Comparison of ENCODE assay signal across 26 cellular contexts in genomic region chr15:96560246-96560895, GRCh38.
DNase-seq lines count a peak whose midpoint lies in the region; TF ChIP-seq lines count a peak whose summit lies in the region.
"Had no signal": no experiment of that assay in that cellular context is flagged by ENCODE, and none has a peak within 500 bp of the region (broad histone marks: within the 10 kb centered on the region; RNA-seq: fewer than 3 reads in every experiment).

No MANE protein-coding gene starts in this region.

- H3K9me3 ChIP-seq in HEK293 (ENCODE audit: control insufficient read depth, insufficient read depth, low read depth, low read length), result no peaks in the 10 kb centered on the region; the same call in 1 of the 2 replicates
- no peaks in the 10 kb centered on the region for H3K9me3 ChIP-seq in effector memory CD4-positive, alpha-beta T cell (ENCODE audit: control insufficient read depth, low read length)
- H3K9me3 ChIP-seq: HAP-1, prostate gland, thyroid gland had no signal

- no peaks in the 10 kb centered on the region for H3K27me3 ChIP-seq in effector memory CD4-positive, alpha-beta T cell (replicated peaks; ENCODE audit: control insufficient read depth, insufficient read depth, low read length, poor library complexity, severe bottlenecking)
- H3K27me3 ChIP-seq: BLaER1, brain microvascular endothelial cell, heart right ventricle, thyroid gland had no signal

- H3K4me3 ChIP-seq in HEK293 (ENCODE audit: low read depth, low read length) (no peak overlapping the region), fibroblast of villous mesenchyme (ENCODE audit: low read depth, low read length) (no peak overlapping the region)
- H3K4me3 ChIP-seq in effector memory CD4-positive, alpha-beta T cell (ENCODE audit: insufficient read depth, low read depth, low read length, poor library complexity, severe bottlenecking), result no peak overlapping the region
- H3K4me3 ChIP-seq: BLaER1, HAP-1, heart right ventricle, lung, PC-9, prostate gland, thyroid gland had no signal

- DNase-seq in AG20443 (ENCODE audit: low spot score) (peak; percentile 15), SK-N-DZ (ENCODE audit: low spot score) (peak; percentile 77), fibroblast of villous mesenchyme (ENCODE audit: low read depth) (peak; percentile 7), NOMO-1 treated with dmso at 0.1 percent for 144 hours (lab: John Stamatoyannopoulos, UW; ENCODE audit: unreplicated experiment) (no peak)
- no peak for DNase-seq in effector memory CD4-positive, alpha-beta T cell
- DNase-seq in effector CD4-positive, alpha-beta T cell, result no peak
- DNase-seq: activated CD4-positive, alpha-beta T cell treated with anti-CD3 and anti-CD28 coated beads for 48 hours; activated naive CD4-positive, alpha-beta T cell treated with anti-CD3 and anti-CD28 coated beads, Interleukin-2, amount 10 ng/mL, durations not matched to agents 7 days and 5 days; brain microvascular endothelial cell; heart right ventricle; Kasumi-1; NCI-H1092 treated with DMSO at 0.1 percent for 48 hours; NCI-H187 treated with DMSO at 0.1 percent for 48 hours; NCI-H526; occipital lobe; PC-9; SHP77; stimulated activated CD4-positive, alpha-beta T cell treated with anti-CD3 and anti-CD28 coated beads, Interleukin-12 subunit alpha, Interleukin-12 subunit beta, amount 100 ng/mL, for 4 hours; stimulated activated CD4-positive, alpha-beta T cell treated with anti-CD3 and anti-CD28 coated beads, Interleukin-2, amount 100 ng/mL, for 48 hours; stimulated activated naive CD8-positive, alpha-beta T cell treated with anti-CD3 and anti-CD28 coated beads, Interleukin-15, amount 100 ng/mL, for 72 hours; thyroid gland had no signal

- peaks cover 5% of the 10 kb centered on the region; the same call in 1 of the 2 replicates for H3K4me1 ChIP-seq in HEK293 (ENCODE audit: control insufficient read depth, insufficient read depth, low read length)
- no peaks in the 10 kb centered on the region for H3K4me1 ChIP-seq in effector memory CD4-positive, alpha-beta T cell (ENCODE audit: control insufficient read depth, insufficient read depth, low read length, poor library complexity, severe bottlenecking)
- H3K4me1 ChIP-seq: BLaER1, HAP-1, heart right ventricle, prostate gland, thyroid gland had no signal

- H3K36me3 ChIP-seq in HEK293 (ENCODE audit: control insufficient read depth in 2 of 2, insufficient read depth in 1 of 2, low read length in 2 of 2), result no peaks in the 10 kb centered on the region
- no peaks in the 10 kb centered on the region for H3K36me3 ChIP-seq in effector memory CD4-positive, alpha-beta T cell (ENCODE audit: control insufficient read depth, insufficient read depth, low read length)
- H3K36me3 ChIP-seq: BLaER1, brain microvascular endothelial cell, HAP-1, heart right ventricle, prostate gland, thyroid gland had no signal

- CTCF ChIA-PET in HEK293 (lab: Yijun Ruan, JAX), result interaction anchor here (0.7 kb wide), 2 partner anchors 74 to 199 kb away, joined by 3 to 4 read pairs; no protein-coding TSS in a partner anchor

- POLR2A ChIA-PET in HEK293 (lab: Yijun Ruan, JAX), result no interaction called here

- H3K27ac ChIP-seq in HEK293 (ENCODE audit: extremely low read depth, low read depth, low read length), result no peak overlapping the region
- no peak overlapping the region for H3K27ac ChIP-seq in effector memory CD4-positive, alpha-beta T cell (ENCODE audit: insufficient read depth, low read length, poor library complexity, severe bottlenecking)
- H3K27ac ChIP-seq: BLaER1, brain microvascular endothelial cell, heart right ventricle, PC-9, prostate gland, thyroid gland had no signal

- TF ChIP-seq CTCF in HEK293 (tag by site-specific recombination; IDR thresholded peaks at IDR 0.05) (no peak), fibroblast of villous mesenchyme (IDR thresholded peaks at IDR 0.05; ENCODE audit: insufficient read depth, low read depth, low read length) (no peak)

TF ChIP-seq in HEK293, 187 proteins besides CTCF, POLR2A, EP300 and RAD21:
- TF ChIP-seq FEZF1 (tag by site-specific recombination; IDR thresholded peaks at IDR 0.05) (peak; percentile 26; the same call in 1 of the 2 replicates), GLIS1 (tag by site-specific recombination; IDR thresholded peaks at IDR 0.05) (peak; percentile 38; the same call in 1 of the 2 replicates), ZNF133 (tag by site-specific recombination; IDR thresholded peaks at IDR 0.05) (no peak), ZNF169 (tag by site-specific recombination; IDR thresholded peaks at IDR 0.05) (no peak), ZNF623 (tag by site-specific recombination; IDR thresholded peaks at IDR 0.05) (no peak), ZXDB (tag by site-specific recombination; IDR thresholded peaks at IDR 0.05) (0 out of 2 replicates have a peak, but pooled peaks have one; percentile 41), SCRT2 (tag by site-specific recombination; IDR thresholded peaks at IDR 0.05) (no peak)
TF ChIP-seq in HEK293: peak in this region for 3.

Comparison
In these comparisons a context has a peak if more than half of its experiments do, and no peak if none do; other contexts are left out.
1. DNase-seq: peak in AG20443 (single experiment), SK-N-DZ (single experiment) and fibroblast of villous mesenchyme (single experiment); none in NOMO-1 treated with dmso at 0.1 percent for 144 hours (single experiment), effector memory CD4-positive, alpha-beta T cell (0 of 3) and effector CD4-positive, alpha-beta T cell (single experiment).